15 cellular contexts compared by ENCODE assay signal in genomic region chr5:169024426-169024825, GRCh38.
"Had no signal": no experiment of that assay in that cellular context is flagged by ENCODE, and none has a peak within 500 bp of the region (broad histone marks: within the 10 kb centered on the region; RNA-seq: fewer than 3 reads in every experiment).

No MANE protein-coding gene starts in this region.

- H3K4me1 Mint-ChIP-seq: activated naive CD8-positive, alpha-beta T cell treated with anti-CD3 and anti-CD28 coated beads, Interleukin-2, amount 10 ng/mL, durations not matched to agents 7 days and 5 days; memory B cell had no signal

- H3K27ac ChIP-seq: cardiac muscle cell, colonic mucosa, tibial nerve, VCaP had no signal

- H3K9me3 Mint-ChIP-seq: activated CD4-positive, alpha-beta memory T cell treated with anti-CD3 and anti-CD28 coated beads for 36 hours; activated naive CD8-positive, alpha-beta T cell treated with anti-CD3 and anti-CD28 coated beads, Interleukin-2, amount 10 ng/mL, durations not matched to agents 7 days and 5 days; memory B cell; natural killer cell treated with Interleukin-12 subunit alpha and Interleukin-12 subunit beta and Interleukin-15 and Interleukin-18, amount 100 ng/mL, for 72 hours; stimulated activated naive CD8-positive, alpha-beta T cell treated with anti-CD3 and anti-CD28 coated beads, Interleukin-15, Interleukin-2, amounts not matched to agents 100 ng/mL and 50 ng/mL, for 24 hours had no signal

- H3K36me3 ChIP-seq: cardiac muscle cell, colonic mucosa, tibial nerve had no signal

- H3K27me3 Mint-ChIP-seq: memory B cell had no signal

- DNase-seq: activated CD4-positive, alpha-beta memory T cell treated with anti-CD3 and anti-CD28 coated beads for 36 hours; activated gamma-delta T cell; activated naive CD8-positive, alpha-beta T cell treated with anti-CD3 and anti-CD28 coated beads, Interleukin-2, amount 10 ng/mL, durations not matched to agents 7 days and 5 days; activated T-cell treated with anti-CD3 and anti-CD28 coated beads, Interleukin-2, amount 50 U/mL, for 48 hours; colonic mucosa; effector CD8-positive, alpha-beta T cell; stimulated activated CD4-positive, alpha-beta T cell treated with anti-CD3 and anti-CD28 coated beads, Interleukin-15, amount 100 ng/mL, for 24 hours; stimulated activated CD4-positive, alpha-beta T cell treated with anti-CD3 and anti-CD28 coated beads, Interleukin-4, amount 100 ng/mL, for 24 hours; T1000 had no signal

- H3K27ac Mint-ChIP-seq: activated CD4-positive, alpha-beta memory T cell treated with anti-CD3 and anti-CD28 coated beads for 36 hours; activated naive CD8-positive, alpha-beta T cell treated with anti-CD3 and anti-CD28 coated beads, Interleukin-2, amount 10 ng/mL, durations not matched to agents 7 days and 5 days; memory B cell; natural killer cell treated with Interleukin-12 subunit alpha and Interleukin-12 subunit beta and Interleukin-15 and Interleukin-18, amount 100 ng/mL, for 72 hours; stimulated activated naive CD8-positive, alpha-beta T cell treated with anti-CD3 and anti-CD28 coated beads, Interleukin-15, Interleukin-2, amounts not matched to agents 100 ng/mL and 50 ng/mL, for 24 hours had no signal

- H3K4me3 Mint-ChIP-seq: activated CD4-positive, alpha-beta memory T cell treated with anti-CD3 and anti-CD28 coated beads for 36 hours; activated naive CD8-positive, alpha-beta T cell treated with anti-CD3 and anti-CD28 coated beads, Interleukin-2, amount 10 ng/mL, durations not matched to agents 7 days and 5 days; memory B cell; natural killer cell treated with Interleukin-12 subunit alpha and Interleukin-12 subunit beta and Interleukin-15 and Interleukin-18, amount 100 ng/mL, for 72 hours; stimulated activated naive CD8-positive, alpha-beta T cell treated with anti-CD3 and anti-CD28 coated beads, Interleukin-15, Interleukin-2, amounts not matched to agents 100 ng/mL and 50 ng/mL, for 24 hours had no signal

- H3K36me3 Mint-ChIP-seq: activated CD4-positive, alpha-beta memory T cell treated with anti-CD3 and anti-CD28 coated beads for 36 hours; activated naive CD8-positive, alpha-beta T cell treated with anti-CD3 and anti-CD28 coated beads, Interleukin-2, amount 10 ng/mL, durations not matched to agents 7 days and 5 days; memory B cell; natural killer cell treated with Interleukin-12 subunit alpha and Interleukin-12 subunit beta and Interleukin-15 and Interleukin-18, amount 100 ng/mL, for 72 hours had no signal

- H3K9me3 ChIP-seq: colonic mucosa, tibial nerve had no signal

- H3K4me1 ChIP-seq: colonic mucosa had no signal

- H3K4me3 ChIP-seq: cardiac muscle cell, colonic mucosa, tibial nerve had no signal

- H3K27me3 ChIP-seq: cardiac muscle cell, colonic mucosa, tibial nerve had no signal
